Comparison of ENCODE assay signal across 29 cellular contexts in the genomic region with DNA sequence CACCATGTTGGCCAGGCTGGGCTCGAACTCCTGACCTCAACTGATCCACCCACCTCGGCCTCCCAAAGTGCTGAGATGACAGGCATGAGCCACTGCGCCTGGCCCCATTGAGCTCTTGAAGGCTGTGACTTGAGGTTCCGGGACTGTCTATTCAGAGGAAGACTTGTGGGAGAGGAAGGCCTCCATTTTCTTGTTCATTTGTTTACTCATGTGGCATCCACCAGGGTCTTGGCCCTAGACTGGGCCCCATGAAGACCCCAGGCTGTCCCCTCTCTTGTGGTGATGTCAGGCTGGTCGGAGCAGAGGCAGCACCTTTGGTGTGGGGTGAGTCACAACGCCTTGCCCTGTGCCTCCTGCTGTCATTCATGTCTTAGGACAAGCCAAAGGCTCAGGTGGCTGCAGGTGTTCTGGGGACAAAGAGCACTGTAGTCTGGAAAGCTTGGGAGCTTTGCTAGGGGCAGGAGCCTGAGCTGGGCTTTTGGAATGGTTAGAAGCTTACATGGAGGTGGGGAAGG.
"Had no signal": no experiment of that assay in that cellular context is flagged by ENCODE, and none has a peak within 500 bp of the region (broad histone marks: within the 10 kb centered on the region; RNA-seq: fewer than 3 reads in every experiment).

No MANE protein-coding gene starts in this region.

- H3K27ac ChIP-seq: coronary artery, esophagus muscularis mucosa, foreskin keratinocyte, gastroesophageal sphincter, heart left ventricle, hepatocyte, left lung, neutrophil, parathyroid adenoma, prostate gland, right atrium auricular region, skin epidermis, testis, tibial artery had no signal

- H3K4me3 ChIP-seq: coronary artery, esophagus muscularis mucosa, gastroesophageal sphincter, heart left ventricle, hepatocyte, left lung, prostate gland, right atrium auricular region, skin epidermis, testis, tibial artery had no signal

- H3K79me2 ChIP-seq: hepatocyte, parathyroid adenoma had no signal

- H3K4me1 ChIP-seq: esophagus muscularis mucosa, foreskin keratinocyte, gastroesophageal sphincter, heart left ventricle, left lung, parathyroid adenoma, prostate gland, right atrium auricular region, testis, tibial artery had no signal

- H3K4me2 ChIP-seq: hepatocyte had no signal

- H3K4me1 Mint-ChIP-seq: naive thymus-derived CD4-positive, alpha-beta T cell; nephron; stimulated activated naive CD8-positive, alpha-beta T cell treated with anti-CD3 and anti-CD28 coated beads, Interleukin-15, amount 100 ng/mL, for 72 hours had no signal

- DNase-seq: dermis blood vessel endothelial cell; effector memory CD4-positive, alpha-beta T cell; foreskin keratinocyte; heart left ventricle; kidney; left lung; mesenchymal stem cell; midbrain; naive thymus-derived CD4-positive, alpha-beta T cell; stimulated activated CD4-positive, alpha-beta T cell treated with anti-CD3 and anti-CD28 coated beads, Interleukin-12 subunit alpha, Interleukin-12 subunit beta, amount 100 ng/mL, for 4 hours; stimulated activated CD4-positive, alpha-beta T cell treated with anti-CD3 and anti-CD28 coated beads, Interleukin-1b, Interleukin-23, amount 100 ng/mL, for 48 hours; stimulated activated CD4-positive, alpha-beta T cell treated with anti-CD3 and anti-CD28 coated beads, Interleukin-4, amount 100 ng/mL, for 1 hour; stimulated activated CD8-positive, alpha-beta memory T cell treated with anti-CD3 and anti-CD28 coated beads, Interleukin-4, amount 100 ng/mL, for 48 hours; stimulated activated naive CD4-positive, alpha-beta T cell; stimulated activated naive CD8-positive, alpha-beta T cell treated with anti-CD3 and anti-CD28 coated beads, Interleukin-15, amount 100 ng/mL, for 72 hours; testis had no signal

- FAIRE-seq: endothelial cell of umbilical vein, kidney had no signal

- H3K36me3 Mint-ChIP-seq: naive thymus-derived CD4-positive, alpha-beta T cell; type B pancreatic cell had no signal

- H3K27ac Mint-ChIP-seq: nephron; stimulated activated naive CD8-positive, alpha-beta T cell treated with anti-CD3 and anti-CD28 coated beads, Interleukin-15, amount 100 ng/mL, for 72 hours; type B pancreatic cell had no signal

- ATAC-seq: foreskin keratinocyte; gastroesophageal sphincter; heart left ventricle; left lung; naive thymus-derived CD4-positive, alpha-beta T cell; stimulated activated naive CD8-positive, alpha-beta T cell treated with anti-CD3 and anti-CD28 coated beads, Interleukin-15, amount 100 ng/mL, for 72 hours had no signal

- H3K27me3 ChIP-seq: foreskin keratinocyte, hepatocyte, neutrophil, right atrium auricular region, testis had no signal

- H2AFZ ChIP-seq: hepatocyte, parathyroid adenoma had no signal

- H3K36me3 ChIP-seq: esophagus muscularis mucosa, gastroesophageal sphincter, heart left ventricle, left lung, neutrophil, prostate gland, right atrium auricular region, tibial artery had no signal

- H3K4me3 Mint-ChIP-seq: naive thymus-derived CD4-positive, alpha-beta T cell; nephron; stimulated activated naive CD8-positive, alpha-beta T cell treated with anti-CD3 and anti-CD28 coated beads, Interleukin-15, amount 100 ng/mL, for 72 hours; type B pancreatic cell had no signal

- H3K9me3 Mint-ChIP-seq: nephron; stimulated activated naive CD8-positive, alpha-beta T cell treated with anti-CD3 and anti-CD28 coated beads, Interleukin-15, amount 100 ng/mL, for 72 hours; type B pancreatic cell had no signal

- H3K9me3 ChIP-seq: heart left ventricle, left lung, neutrophil, prostate gland, right atrium auricular region, testis had no signal
